Comparison of ENCODE assay signal across 18 cellular contexts in the genomic region with DNA sequence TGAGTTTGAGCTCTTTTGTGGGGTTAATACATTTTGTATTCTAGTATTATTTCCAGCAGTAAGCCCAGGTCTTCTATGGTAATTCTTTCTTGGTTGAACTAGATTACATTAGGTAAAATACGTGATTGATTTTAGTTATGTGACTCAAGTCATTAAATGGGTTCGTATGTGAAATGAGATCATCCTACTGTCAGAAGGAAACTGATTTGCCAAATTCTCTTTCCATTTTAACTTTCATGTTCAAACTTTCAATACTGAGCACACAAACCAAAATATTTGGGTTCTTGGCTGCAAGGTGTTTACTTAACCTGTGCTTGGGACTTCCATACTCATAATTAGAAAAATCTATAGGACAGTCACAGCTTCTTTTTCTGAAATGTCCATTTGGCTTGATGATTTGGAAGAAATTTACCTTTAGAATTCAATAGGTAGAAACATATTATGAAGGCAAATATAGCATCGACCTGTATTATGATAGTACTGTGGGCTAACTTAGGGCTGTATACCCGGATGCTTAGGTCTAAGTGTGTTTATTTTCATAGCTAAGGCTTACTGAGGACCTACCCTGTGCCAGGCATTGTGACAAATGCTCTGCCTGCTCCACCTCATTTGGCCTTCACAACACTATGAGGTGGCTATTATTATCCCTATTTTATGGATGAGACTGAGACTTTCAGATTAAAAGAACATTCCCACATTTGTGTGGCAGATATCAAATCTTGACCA.
DNase-seq lines count a peak whose midpoint lies in the region; ATAC-seq, FAIRE-seq and TF ChIP-seq lines count a peak whose summit lies in the region.
"Had no signal": no experiment of that assay in that cellular context is flagged by ENCODE, and none has a peak within 500 bp of the region (broad histone marks: within the 10 kb centered on the region; RNA-seq: fewer than 3 reads in every experiment).

No MANE protein-coding gene starts in this region.

- H3K27me3 Mint-ChIP-seq in activated T-helper 2 cell treated with anti-CD3 and anti-CD28 coated beads, Interferon-gamma antibody, Interleukin-2, Interleukin-4, amounts not matched to agents 10 μg/mL and 5 μg/mL and 100 μg/mL, durations not matched to agents 14 hours and 24 hours and 36 hours (ENCODE audit: low read depth): no peaks in the 10 kb centered on the region
- H3K27me3 Mint-ChIP-seq: T-helper 17 cell had no signal

- TF ChIP-seq POLR2A in GM12891 (IDR thresholded peaks at IDR 0.05; ENCODE audit: low read depth, low read length): no peak
- no peak for TF ChIP-seq POLR2A in H54 (IDR thresholded peaks at IDR 0.05; ENCODE audit: low read depth, low read length)

- intact Hi-C loops in activated T-helper 2 cell treated with anti-CD3 and anti-CD28 coated beads, Interferon-gamma antibody, Interleukin-2, Interleukin-4, amounts not matched to agents 10 μg/mL and 5 μg/mL and 100 μg/mL, durations not matched to agents 14 hours and 24 hours and 36 hours (cut with micrococcal nuclease): no loop called here

- FAIRE-seq in GM12891 (lab: Jason Lieb, UNC): peak; percentile 31
- no peak for FAIRE-seq in H54 (lab: Jason Lieb, UNC)
- FAIRE-seq: G401.6, HepG2 had no signal

- ATAC-seq in GM19395 (IDR thresholded peaks at IDR 0.05; ENCODE audit: unreplicated experiment) (peak; percentile 51), HG02623 (IDR thresholded peaks at IDR 0.05; ENCODE audit: unreplicated experiment) (peak; percentile 38), HG03469 (IDR thresholded peaks at IDR 0.05; ENCODE audit: unreplicated experiment) (peak; percentile 39)
- ATAC-seq: HepG2, T-helper 17 cell had no signal

- no peak overlapping the region for H3K4me3 Mint-ChIP-seq in activated T-helper 2 cell treated with anti-CD3 and anti-CD28 coated beads, Interferon-gamma antibody, Interleukin-2, Interleukin-4, amounts not matched to agents 10 μg/mL and 5 μg/mL and 100 μg/mL, durations not matched to agents 14 hours and 24 hours and 36 hours (ENCODE audit: low read depth)
- H3K4me3 Mint-ChIP-seq: T-helper 17 cell had no signal

- H3K27ac Mint-ChIP-seq in activated T-helper 2 cell treated with anti-CD3 and anti-CD28 coated beads, Interferon-gamma antibody, Interleukin-2, Interleukin-4, amounts not matched to agents 10 μg/mL and 5 μg/mL and 100 μg/mL, durations not matched to agents 14 hours and 24 hours and 36 hours: no peak overlapping the region
- H3K27ac Mint-ChIP-seq: T-helper 17 cell had no signal

- H3K9me3 Mint-ChIP-seq in activated T-helper 2 cell treated with anti-CD3 and anti-CD28 coated beads, Interferon-gamma antibody, Interleukin-2, Interleukin-4, amounts not matched to agents 10 μg/mL and 5 μg/mL and 100 μg/mL, durations not matched to agents 14 hours and 24 hours and 36 hours: peaks cover 24% of the 10 kb centered on the region

- no peak for DNase-seq in GM12891 (ENCODE audit: insufficient read length, low spot score)
- DNase-seq in H54 (ENCODE audit: insufficient read length, low spot score): no peak
- DNase-seq in DMS 273 (lab: John Stamatoyannopoulos, UW; ENCODE audit: unreplicated experiment): no peak
- no peak for DNase-seq in activated T-cell treated with anti-CD3 and anti-CD28 coated beads, Interleukin-2, amount 50 U/mL, for 1 hour
- no peak for DNase-seq in activated T-helper 2 cell treated with anti-CD3 and anti-CD28 coated beads, Interferon-gamma antibody, Interleukin-2, Interleukin-4, amounts not matched to agents 10 μg/mL and 5 μg/mL and 100 μg/mL, durations not matched to agents 14 hours and 24 hours and 36 hours (ENCODE audit: low spot score)
- DNase-seq: DND-41, HCEC 1CT, NCI-H1092, NCI-H146, NCI-H2081, NCI-H748 treated with DMSO at 0.1 percent for 48 hours, SJCRH30, T-helper 17 cell had no signal

- no peaks in the 10 kb centered on the region for H3K4me1 Mint-ChIP-seq in activated T-helper 2 cell treated with anti-CD3 and anti-CD28 coated beads, Interferon-gamma antibody, Interleukin-2, Interleukin-4, amounts not matched to agents 10 μg/mL and 5 μg/mL and 100 μg/mL, durations not matched to agents 14 hours and 24 hours and 36 hours (ENCODE audit: low read depth)
- H3K4me1 Mint-ChIP-seq: T-helper 17 cell had no signal

- no peaks in the 10 kb centered on the region for H3K36me3 Mint-ChIP-seq in activated T-helper 2 cell treated with anti-CD3 and anti-CD28 coated beads, Interferon-gamma antibody, Interleukin-2, Interleukin-4, amounts not matched to agents 10 μg/mL and 5 μg/mL and 100 μg/mL, durations not matched to agents 14 hours and 24 hours and 36 hours (ENCODE audit: low read depth)

TF ChIP-seq in GM12891, 5 proteins besides CTCF, POLR2A, EP300 and RAD21:
- TF ChIP-seq POLR2AphosphoS5 (IDR thresholded peaks at IDR 0.05; ENCODE audit: low read depth, low read length) (no peak), POU2F2 (IDR thresholded peaks at IDR 0.05; ENCODE audit: low read depth, low read length) (no peak), SPI1 (IDR thresholded peaks at IDR 0.05; ENCODE audit: low read depth, low read length) (no peak), TAF1 (IDR thresholded peaks at IDR 0.05; ENCODE audit: low read depth, low read length) (no peak), PAX5 (IDR thresholded peaks at IDR 0.05; ENCODE audit: insufficient read depth, low read length, severe bottlenecking) (no peak)
